In the genomic region with DNA sequence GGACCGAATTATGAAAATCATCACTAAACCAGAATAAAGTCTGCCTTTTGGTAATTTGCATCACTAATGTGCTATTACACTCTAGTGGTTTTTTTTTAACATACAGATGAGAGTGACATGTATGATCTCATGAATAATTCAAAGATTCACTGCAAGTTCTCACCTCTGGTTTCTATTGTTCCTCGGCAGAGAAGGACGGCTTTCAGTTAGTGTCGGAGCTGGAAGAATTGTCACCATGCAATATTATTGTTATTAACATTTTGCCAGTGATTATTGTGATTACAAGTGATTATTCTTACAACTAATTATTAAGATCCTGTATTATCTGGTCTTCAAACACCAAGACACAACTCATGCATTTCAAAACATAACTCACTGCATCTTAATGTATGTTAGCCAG, we compare ENCODE assay signal across 17 cellular contexts.
A peak's percentile ranks its signal among the peaks of the same experiment; 100 is the strongest.
DNase-seq lines count a peak whose midpoint lies in the region; ATAC-seq and TF ChIP-seq lines count a peak whose summit lies in the region.
"Had no signal": no experiment of that assay in that cellular context is flagged by ENCODE, and none has a peak within 500 bp of the region (broad histone marks: within the 10 kb centered on the region; RNA-seq: fewer than 3 reads in every experiment).

No MANE protein-coding gene starts in this region.

- ATAC-seq in GM18867 (IDR thresholded peaks at IDR 0.05; ENCODE audit: unreplicated experiment) (peak; percentile 44), HG02973 (IDR thresholded peaks at IDR 0.05; ENCODE audit: unreplicated experiment) (no peak)
- ATAC-seq: CD8-positive, alpha-beta T cell; GM12878; GM23338; HCT116 had no signal

- H3K27me3 Mint-ChIP-seq in nephron (ENCODE audit: low read depth) = no peaks in the 10 kb centered on the region
- H3K27me3 Mint-ChIP-seq: B cell; CD4-positive, CD25-positive, alpha-beta regulatory T cell had no signal

- no peak overlapping the region for H3K4me3 Mint-ChIP-seq in nephron
- H3K4me3 Mint-ChIP-seq: B cell; CD4-positive, CD25-positive, alpha-beta regulatory T cell; CD8-positive, alpha-beta T cell; GM23338; H9 had no signal

- H3K4me1 Mint-ChIP-seq in nephron = peaks cover 28% of the 10 kb centered on the region
- H3K4me1 Mint-ChIP-seq: B cell; CD4-positive, CD25-positive, alpha-beta regulatory T cell had no signal

- DNase-seq in NCI-H526 treated with DMSO at 0.1 percent for 48 hours (lab: John Stamatoyannopoulos, UW) (peak; percentile 79), NCI-H2171 (lab: John Stamatoyannopoulos, UW) (no peak), NCI-H2107 (lab: John Stamatoyannopoulos, UW) (no peak)
- DNase-seq: Caco-2; CD4-positive, CD25-positive, alpha-beta regulatory T cell; CD8-positive, alpha-beta T cell; DMS79; EL; GDM1; H9 had no signal

- no peaks in the 10 kb centered on the region for H3K36me3 Mint-ChIP-seq in nephron (ENCODE audit: low read depth)
- H3K36me3 Mint-ChIP-seq: CD4-positive, CD25-positive, alpha-beta regulatory T cell; CD8-positive, alpha-beta T cell had no signal

- no peaks in the 10 kb centered on the region for H3K9me3 Mint-ChIP-seq in nephron
- H3K9me3 Mint-ChIP-seq: CD4-positive, CD25-positive, alpha-beta regulatory T cell; CD8-positive, alpha-beta T cell; GM23338; H9 had no signal

- TF ChIP-seq CTCF in nephron (IDR thresholded peaks at IDR 0.05; ENCODE audit: unreplicated experiment in 3 of 3) = no peak

- H3K27ac Mint-ChIP-seq in nephron = peak overlapping the region; percentile 5 to 58 (median 55)
- H3K27ac Mint-ChIP-seq: B cell; CD4-positive, CD25-positive, alpha-beta regulatory T cell; CD8-positive, alpha-beta T cell; GM23338; H9 had no signal
